ENCODE assay signal across 23 cellular contexts in genomic region chr13:24355103-24355502, GRCh38. TPM values are rescaled to one million over a fixed set of nuclear protein-coding genes. Genes with fewer than 3 reads are reported as not detected.
"Had no signal": no experiment of that assay in that cellular context is flagged by ENCODE, and none has a peak within 500 bp of the region (broad histone marks: within the 10 kb centered on the region; RNA-seq: fewer than 3 reads in every experiment).

No MANE protein-coding gene starts in this region.

- H3K27ac ChIP-seq: breast epithelium had no signal

- H3K9me3 ChIP-seq: breast epithelium had no signal

- H3K4me1 ChIP-seq: breast epithelium had no signal

- H3K36me3 ChIP-seq: breast epithelium had no signal

- H3K27me3 ChIP-seq: breast epithelium had no signal

- H3K4me3 ChIP-seq: breast epithelium had no signal

- DNase-seq: activated CD4-positive, alpha-beta memory T cell treated with anti-CD3 and anti-CD28 coated beads for 36 hours; activated CD4-positive, alpha-beta T cell treated with anti-CD3 and anti-CD28 coated beads, Interleukin-2, amount 10 ng/mL, durations not matched to agents 7 days and 5 days; activated CD8-positive, alpha-beta memory T cell treated with anti-CD3 and anti-CD28 coated beads, Interleukin-2, amount 50 U/mL, for 4 hours; activated gamma-delta T cell treated with Interleukin-2 at 50 U/mL for 16 hours; activated naive CD4-positive, alpha-beta T cell treated with anti-CD3 and anti-CD28 coated beads, Interleukin-2, amount 10 ng/mL, durations not matched to agents 7 days and 5 days; activated naive CD8-positive, alpha-beta T cell treated with anti-CD3 and anti-CD28 coated beads, Interleukin-2, amount 10 ng/mL, durations not matched to agents 7 days and 5 days; activated T-cell treated with anti-CD3 and anti-CD28 coated beads, Interleukin-2, amount 50 U/mL, for 72 hours; aorta; central memory CD4-positive, alpha-beta T cell; MM.1S; NCI-H1105; NCI-H1436; NCI-H1694 treated with DMSO at 0.1 percent for 48 hours; NCI-H2029 treated with DMSO at 0.1 percent for 48 hours; NCI-H345; NCI-H510A; NCI-H526 treated with DMSO at 0.1 percent for 48 hours; PC-3; SHP77 treated with DMSO at 0.1 percent for 48 hours had no signal

- ATAC-seq: activated T-cell treated with anti-CD3 and anti-CD28 coated beads, Interleukin-2, amount 50 U/mL, for 72 hours; PC-3; WTC11 had no signal

RNA-seq across cellular contexts. Expression of gene C1QTNF9, which starts 45.7 kb away (rescaled TPM):
- total RNA-seq: activated CD4-positive, alpha-beta memory T cell treated with anti-CD3 and anti-CD28 coated beads for 36 hours; activated naive CD8-positive, alpha-beta T cell treated with anti-CD3 and anti-CD28 coated beads, Interleukin-2, amount 10 ng/mL, durations not matched to agents 7 days and 5 days; activated T-helper 2 cell treated with anti-CD3 and anti-CD28 coated beads, Interferon-gamma antibody, Interleukin-2, Interleukin-4, amounts not matched to agents 10 μg/mL and 5 μg/mL and 100 μg/mL, durations not matched to agents 14 hours and 24 hours and 36 hours; SK-MEL-5; WTC11 had no signal
